Comparison of ENCODE assay signal across 8 cellular contexts in the genomic region with DNA sequence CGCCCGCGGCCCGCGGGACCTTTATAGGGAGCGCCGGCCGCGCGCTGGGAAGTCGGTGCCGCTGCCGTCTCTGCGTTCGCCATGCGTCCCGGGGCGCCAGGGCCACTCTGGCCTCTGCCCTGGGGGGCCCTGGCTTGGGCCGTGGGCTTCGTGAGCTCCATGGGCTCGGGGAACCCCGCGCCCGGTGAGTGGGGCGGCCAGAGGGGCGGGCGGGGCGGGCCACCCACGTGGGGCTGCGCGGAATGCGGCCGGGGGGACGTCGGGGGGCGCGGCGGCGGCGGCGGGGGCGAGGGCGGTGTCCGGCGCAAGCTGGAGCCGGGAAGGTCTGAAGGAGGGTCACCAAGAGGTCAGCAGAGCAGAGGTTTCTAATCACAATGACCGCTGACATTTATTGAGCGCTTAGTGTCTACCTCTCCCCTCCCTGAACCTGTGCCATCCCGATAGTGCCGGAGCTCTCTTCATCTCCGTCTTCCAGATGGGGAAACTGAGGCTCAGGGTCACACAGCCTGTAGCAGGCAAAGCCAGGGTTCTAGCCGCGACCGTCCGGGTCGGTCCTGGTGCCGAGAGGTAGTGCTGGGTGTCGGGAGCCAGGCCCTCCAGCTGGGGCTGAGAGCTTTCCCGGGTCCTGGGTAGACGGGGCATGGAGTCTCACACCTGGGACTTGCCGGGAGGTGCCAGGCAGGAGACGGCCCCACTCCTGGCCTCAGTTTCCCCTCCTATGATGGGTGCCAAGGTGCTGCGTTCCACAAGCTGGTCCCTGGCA. TPM values are rescaled to one million over a fixed set of nuclear protein-coding genes. Genes with fewer than 3 reads are reported as not detected.
DNase-seq lines count a peak whose midpoint lies in the region; ATAC-seq and TF ChIP-seq lines count a peak whose summit lies in the region.

Gene FSTL3, plus strand, starts transcription at position 50 of the 763 bp plus-strand sequence. Its CDS starts 32 bp downstream, at position 82.

- ATAC-seq in HG03097 (IDR thresholded peaks at IDR 0.05; ENCODE audit: low FRiP score, unreplicated experiment) (no peak), GM18868 (IDR thresholded peaks at IDR 0.05; ENCODE audit: unreplicated experiment) (no peak)

- peaks cover 15 to 17% of the 10 kb centered on the region in 2 donors for H3K27me3 Mint-ChIP-seq in CD4-positive, alpha-beta memory T cell
- H3K27me3 Mint-ChIP-seq in progenitor cell of endocrine pancreas = peaks cover 6% of the 10 kb centered on the region

- no peaks in the 10 kb centered on the region for H3K36me3 ChIP-seq in CD4-positive, alpha-beta memory T cell (ENCODE audit: insufficient read depth, low read length)
- H3K36me3 ChIP-seq in SK-N-MC (ENCODE audit: insufficient read depth, low read length) = no peaks in the 10 kb centered on the region

- H3K27me3 ChIP-seq in CD4-positive, alpha-beta memory T cell (ENCODE audit: insufficient read depth, low read length) = peaks cover 5% of the 10 kb centered on the region

- H3K9me3 ChIP-seq in CD4-positive, alpha-beta memory T cell (ENCODE audit: control insufficient read depth in 1 of 2, low read length in 2 of 2) = no peaks in the 10 kb centered on the region
- H3K9me3 ChIP-seq in SK-N-MC (ENCODE audit: low read depth, low read length) = no peaks in the 10 kb centered on the region

- no peak within 1 kb of the TSS for H3K4me3 ChIP-seq in CD4-positive, alpha-beta memory T cell (ENCODE audit: low read length in 2 of 2)
- peak within 1 kb of the TSS; percentile 81 for H3K4me3 ChIP-seq in SK-N-MC

- POLR2A ChIA-PET in CD4-positive, alpha-beta memory T cell (lab: Charles Lee; ENCODE audit: partially characterized antibody) = interaction anchor here (0.7 to 5.2 kb wide), 5 partner anchors 13 to 92 kb away, joined by 3 to 33 read pairs (median 3); partner anchors contain the start of gene RNF126

- peak within 1 kb of the TSS in 5 of 8 donors; percentile 15 to 70 (median 51) for H3K4me3 Mint-ChIP-seq in CD4-positive, alpha-beta memory T cell
- peak within 1 kb of the TSS; percentile 55 for H3K4me3 Mint-ChIP-seq in progenitor cell of endocrine pancreas (ENCODE audit: low read depth)

- H3K27ac ChIP-seq in CD4-positive, alpha-beta memory T cell (ENCODE audit: low read depth, low read length) = no peak within 1 kb of the TSS
- H3K27ac ChIP-seq in SK-N-MC = peak within 1 kb of the TSS; percentile 57; the same call in 1 of the 2 replicates

- DNase-seq in CD4-positive, alpha-beta memory T cell = peak in 1 of 5 donors; percentile 35
- DNase-seq in SK-N-MC (ENCODE audit: low read depth, low spot score) (no peak), glomerular visceral epithelial cell (ENCODE audit: extremely low spot score) (peak; percentile 59), progenitor cell of endocrine pancreas (ENCODE audit: low spot score, unreplicated experiment) (no peak), cerebellar nuclear complex (lab: John Stamatoyannopoulos, UW) (no peak), DMS79 treated with DMSO at 0.1 percent for 48 hours (lab: John Stamatoyannopoulos, UW) (no peak)

- no peak for TF ChIP-seq CTCF in progenitor cell of endocrine pancreas (IDR thresholded peaks at IDR 0.05; ENCODE audit: unreplicated experiment)

- peak within 1 kb of the TSS; percentile 66 for H3K9ac ChIP-seq in SK-N-MC (ENCODE audit: insufficient read length)

- peak within 1 kb of the TSS in 1 of 7 donors; percentile 75 for H3K27ac Mint-ChIP-seq in CD4-positive, alpha-beta memory T cell
- peak within 1 kb of the TSS; percentile 66 for H3K27ac Mint-ChIP-seq in progenitor cell of endocrine pancreas

- H3K36me3 Mint-ChIP-seq in CD4-positive, alpha-beta memory T cell = no peaks in the 10 kb centered on the region
- H3K36me3 Mint-ChIP-seq in progenitor cell of endocrine pancreas (ENCODE audit: insufficient read depth) = no peaks in the 10 kb centered on the region

- CTCF ChIA-PET in CD4-positive, alpha-beta memory T cell (lab: Charles Lee; ENCODE audit: partially characterized antibody) = no interaction called here

- intact Hi-C loops in CD4-positive, alpha-beta memory T cell (cut with micrococcal nuclease) = no loop called here

- peaks cover 0 to 11% (median 3%) of the 10 kb centered on the region in 4 donors for H3K4me1 Mint-ChIP-seq in CD4-positive, alpha-beta memory T cell
- H3K4me1 Mint-ChIP-seq in progenitor cell of endocrine pancreas (ENCODE audit: low read depth) = peaks cover 5% of the 10 kb centered on the region

- peaks cover 12% of the 10 kb centered on the region for H3K4me1 ChIP-seq in CD4-positive, alpha-beta memory T cell (ENCODE audit: insufficient read depth, low read length)

- H3K9me3 Mint-ChIP-seq in CD4-positive, alpha-beta memory T cell = peaks cover 0 to 4% (median 0%) of the 10 kb centered on the region in 8 donors
- H3K9me3 Mint-ChIP-seq in progenitor cell of endocrine pancreas (ENCODE audit: low read depth) = no peaks in the 10 kb centered on the region

RNA-seq across cellular contexts. Expression of gene FSTL3, which starts in this region (rescaled TPM):
- 1 to 10 TPM; 2.9 to 3.4 TPM for total RNA-seq in CD4-positive, alpha-beta memory T cell
- 1 to 10 TPM; 2.0 to 2.1 TPM for polyA plus RNA-seq in CD4-positive, alpha-beta memory T cell
- 13.8 and 14.4 TPM in 2 replicates for total RNA-seq in progenitor cell of endocrine pancreas
